Comparison of ENCODE assay signal across 9 cellular contexts in the genomic region with DNA sequence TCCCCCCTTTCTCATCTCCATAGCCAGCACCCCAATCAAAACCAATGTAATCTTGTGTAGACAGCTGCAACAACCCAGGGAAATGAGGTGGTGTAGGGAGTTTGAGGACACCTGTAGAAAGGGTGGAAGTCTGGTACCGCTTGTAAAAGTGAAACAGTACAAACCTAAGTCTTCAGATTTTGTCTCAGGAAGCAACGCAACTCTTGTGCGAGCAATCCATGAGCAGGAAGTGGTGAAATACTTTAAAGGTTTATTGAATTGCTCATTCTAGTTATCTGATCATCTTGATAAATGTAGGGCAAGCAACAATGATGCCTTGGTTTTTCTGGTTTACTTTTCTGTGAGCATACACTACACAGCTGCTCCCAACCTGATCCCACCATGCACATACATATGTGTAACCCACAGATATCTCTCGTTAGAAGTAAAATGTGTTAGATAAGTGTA.
A peak's percentile ranks its signal among the peaks of the same experiment; 100 is the strongest.
DNase-seq lines count a peak whose midpoint lies in the region; ATAC-seq, FAIRE-seq and TF ChIP-seq lines count a peak whose summit lies in the region.
"Had no signal": no experiment of that assay in that cellular context is flagged by ENCODE, and none has a peak within 500 bp of the region (broad histone marks: within the 10 kb centered on the region; RNA-seq: fewer than 3 reads in every experiment).

No MANE protein-coding gene starts in this region.

- DNase-seq in EH (ENCODE audit: low read depth), result peak; percentile 88
- DNase-seq in RCC 7860 (ENCODE audit: low spot score), result peak; percentile 67
- peak in 1 of 2 donors; percentile 48 for DNase-seq in activated naive CD4-positive, alpha-beta T cell treated with anti-CD3 and anti-CD28 coated beads, Interleukin-2, amount 50 U/mL, for 72 hours (ENCODE audit: low spot score in 2 of 2)
- DNase-seq in non-pigmented ciliary epithelial cell (ENCODE audit: low read depth), result peak; percentile 86
- DNase-seq in body of pancreas, result no peak
- DNase-seq in adrenal gland, result no peak
- no peak for DNase-seq in stimulated activated naive B cell treated with anti-CD40 and anti-IgM and Interleukin-4, amounts not matched to agents 10 μg/mL and 1 μg/mL and 100 μg/mL, for 72 hours
- DNase-seq: NCI-H2029 had no signal

- H3K4me3 Mint-ChIP-seq in stimulated activated naive B cell treated with anti-CD40 and anti-IgM and Interleukin-4, amounts not matched to agents 10 μg/mL and 1 μg/mL and 100 μg/mL, for 72 hours, result no peak overlapping the region

- peak overlapping the region; percentile 70 to 91 for H3K27ac Mint-ChIP-seq in activated naive CD4-positive, alpha-beta T cell treated with anti-CD3 and anti-CD28 coated beads, Interleukin-2, amount 50 U/mL, for 72 hours
- no peak overlapping the region for H3K27ac Mint-ChIP-seq in stimulated activated naive B cell treated with anti-CD40 and anti-IgM and Interleukin-4, amounts not matched to agents 10 μg/mL and 1 μg/mL and 100 μg/mL, for 72 hours

- WGBS in body of pancreas, 2 donors, result 81 to 88% methylated on average over 4 of the region's 4 CpGs
- WGBS in adrenal gland, 4 donors, result 71 to 90% (median 85%) methylated on average over 4 of the region's 4 CpGs

- H3K4me1 Mint-ChIP-seq in stimulated activated naive B cell treated with anti-CD40 and anti-IgM and Interleukin-4, amounts not matched to agents 10 μg/mL and 1 μg/mL and 100 μg/mL, for 72 hours, result no peaks in the 10 kb centered on the region

- H3K9me3 ChIP-seq in body of pancreas (no peaks in the 10 kb centered on the region), adrenal gland (replicated peaks in 1 of 3) (no peaks in the 10 kb centered on the region)

- H3K27me3 ChIP-seq in body of pancreas, result no peaks in the 10 kb centered on the region
- no peaks in the 10 kb centered on the region for H3K27me3 ChIP-seq in adrenal gland

- peak; percentile 89 to 95 for ATAC-seq in activated naive CD4-positive, alpha-beta T cell treated with anti-CD3 and anti-CD28 coated beads, Interleukin-2, amount 50 U/mL, for 72 hours
- no peak for ATAC-seq in body of pancreas
- no peak for ATAC-seq in HG03469 (IDR thresholded peaks at IDR 0.05; ENCODE audit: unreplicated experiment)
- no peak for ATAC-seq in stimulated activated naive B cell treated with anti-CD40 and anti-IgM and Interleukin-4, amounts not matched to agents 10 μg/mL and 1 μg/mL and 100 μg/mL, for 72 hours (replicated peaks)

- peaks cover 0 to 25% of the 10 kb centered on the region in 2 donors for H3K36me3 Mint-ChIP-seq in activated naive CD4-positive, alpha-beta T cell treated with anti-CD3 and anti-CD28 coated beads, Interleukin-2, amount 50 U/mL, for 72 hours
- H3K36me3 Mint-ChIP-seq in stimulated activated naive B cell treated with anti-CD40 and anti-IgM and Interleukin-4, amounts not matched to agents 10 μg/mL and 1 μg/mL and 100 μg/mL, for 72 hours, result peaks cover 18 to 34% of the 10 kb centered on the region in 2 donors

- peaks cover 9 to 11% of the 10 kb centered on the region in 2 donors for H3K36me3 ChIP-seq in body of pancreas (replicated peaks in 1 of 2; ENCODE audit: insufficient read depth in 1 of 2, low read depth in 2 of 2)
- no peaks in the 10 kb centered on the region for H3K36me3 ChIP-seq in adrenal gland (replicated peaks in 1 of 2)

- intact Hi-C loops in body of pancreas (cut with DNase I) (no loop called here), adrenal gland (cut with DNase I) (no loop called here)

- peaks cover 0 to 23% of the 10 kb centered on the region in 2 donors for H3K9me3 Mint-ChIP-seq in activated naive CD4-positive, alpha-beta T cell treated with anti-CD3 and anti-CD28 coated beads, Interleukin-2, amount 50 U/mL, for 72 hours
- no peaks in the 10 kb centered on the region for H3K9me3 Mint-ChIP-seq in stimulated activated naive B cell treated with anti-CD40 and anti-IgM and Interleukin-4, amounts not matched to agents 10 μg/mL and 1 μg/mL and 100 μg/mL, for 72 hours

- TF ChIP-seq CTCF in body of pancreas (IDR thresholded peaks at IDR 0.05) (no peak), adrenal gland (IDR thresholded peaks at IDR 0.05) (no peak)

- no peak for TF ChIP-seq POLR2A in body of pancreas (IDR thresholded peaks at IDR 0.05)
- no peak for TF ChIP-seq POLR2A in adrenal gland (IDR thresholded peaks at IDR 0.05)

- H3K27me3 Mint-ChIP-seq in stimulated activated naive B cell treated with anti-CD40 and anti-IgM and Interleukin-4, amounts not matched to agents 10 μg/mL and 1 μg/mL and 100 μg/mL, for 72 hours, result no peaks in the 10 kb centered on the region

- H3K4me3 ChIP-seq in body of pancreas (no peak overlapping the region), adrenal gland (no peak overlapping the region)

- H3K4me1 ChIP-seq in body of pancreas, result no peaks in the 10 kb centered on the region
- H3K4me1 ChIP-seq in adrenal gland (replicated peaks in 1 of 2), result no peaks in the 10 kb centered on the region

- H3K27ac ChIP-seq in body of pancreas (no peak overlapping the region), adrenal gland (no peak overlapping the region)

- FAIRE-seq in RCC 7860 (lab: Jason Lieb, UNC), result no peak

Comparison
In these comparisons a context has a peak if more than half of its experiments do, and no peak if none do; other contexts are left out.
1. DNase-seq: peak in EH (single experiment), RCC 7860 (single experiment) and non-pigmented ciliary epithelial cell (single experiment); none in body of pancreas (0 of 4), adrenal gland (0 of 7) and stimulated activated naive B cell treated with anti-CD40 and anti-IgM and Interleukin-4, amounts not matched to agents 10 μg/mL and 1 μg/mL and 100 μg/mL, for 72 hours (single experiment).
2. ATAC-seq: peak in activated naive CD4-positive, alpha-beta T cell treated with anti-CD3 and anti-CD28 coated beads, Interleukin-2, amount 50 U/mL, for 72 hours (2 of 2); none in body of pancreas (single experiment), HG03469 (single experiment) and stimulated activated naive B cell treated with anti-CD40 and anti-IgM and Interleukin-4, amounts not matched to agents 10 μg/mL and 1 μg/mL and 100 μg/mL, for 72 hours (0 of 2).